15 cellular contexts compared by ENCODE assay signal in the genomic region with DNA sequence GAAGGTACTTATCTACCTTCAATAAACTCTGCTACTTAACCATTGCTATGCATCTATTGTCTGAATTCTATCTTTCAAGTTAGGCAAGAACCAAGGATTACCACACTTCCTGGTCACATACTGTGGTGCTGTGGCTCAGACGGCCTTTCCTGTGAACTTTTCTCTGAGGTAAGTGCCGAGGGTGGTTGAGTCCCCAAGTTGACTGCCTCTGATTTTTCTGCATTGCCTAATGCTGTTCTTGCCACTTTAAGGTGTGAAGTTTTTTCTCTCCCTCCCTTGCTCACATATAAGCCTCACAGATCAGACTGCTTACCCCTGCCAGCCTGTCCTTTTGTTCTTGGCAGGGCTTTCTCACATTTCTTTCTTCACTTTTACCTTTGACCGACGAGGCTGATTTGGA.
A peak's percentile ranks its signal among the peaks of the same experiment; 100 is the strongest.
DNase-seq lines count a peak whose midpoint lies in the region; ATAC-seq and TF ChIP-seq lines count a peak whose summit lies in the region.
"Had no signal": no experiment of that assay in that cellular context is flagged by ENCODE, and none has a peak within 500 bp of the region (broad histone marks: within the 10 kb centered on the region; RNA-seq: fewer than 3 reads in every experiment).

No MANE protein-coding gene starts in this region.

- H3K4me1 Mint-ChIP-seq in Caco-2 (ENCODE audit: low read depth, unreplicated experiment) (peaks cover 14% of the 10 kb centered on the region), endodermal cell (peaks cover 17% of the 10 kb centered on the region), progenitor cell of endocrine pancreas (ENCODE audit: low read depth) (peaks cover 9% of the 10 kb centered on the region)
- H3K4me1 Mint-ChIP-seq: CD14-positive monocyte had no signal

- no peaks in the 10 kb centered on the region for H3K36me3 Mint-ChIP-seq in Caco-2 (ENCODE audit: insufficient read depth, unreplicated experiment)
- no peaks in the 10 kb centered on the region for H3K36me3 Mint-ChIP-seq in endodermal cell (ENCODE audit: low read depth)
- no peaks in the 10 kb centered on the region for H3K36me3 Mint-ChIP-seq in progenitor cell of endocrine pancreas (ENCODE audit: insufficient read depth)
- H3K36me3 Mint-ChIP-seq: CD14-positive monocyte; CD8-positive, alpha-beta T cell had no signal

- H3K4me3 Mint-ChIP-seq in Caco-2 (ENCODE audit: unreplicated experiment) (peak overlapping the region; percentile 17), endodermal cell (no peak overlapping the region), progenitor cell of endocrine pancreas (ENCODE audit: low read depth) (no peak overlapping the region)
- H3K4me3 Mint-ChIP-seq: CD14-positive monocyte; CD8-positive, alpha-beta T cell had no signal

- WGBS in endodermal cell (ENCODE audit: insufficient coverage in 1 of 2, insufficient read length in 1 of 2), 2 experiments, result 51% methylated on average over 3 of the region's 4 CpGs; no CpG with 5 or more reads in 1 of the 2 experiments

- H3K4me3 ChIP-seq in Caco-2 (ENCODE audit: low read depth, low read length), result no peak overlapping the region
- no peak overlapping the region for H3K4me3 ChIP-seq in endodermal cell (ENCODE audit: low read length)
- H3K4me3 ChIP-seq: HAP-1 had no signal

- POLR2A ChIA-PET in Caco-2 (lab: Charles Lee), result no interaction called here

- H3K27ac ChIP-seq in endodermal cell (ENCODE audit: low read depth, low read length), result no peak overlapping the region
- H3K27ac ChIP-seq: HL-60 had no signal

- H3K27me3 Mint-ChIP-seq in Caco-2 (ENCODE audit: insufficient read depth, unreplicated experiment) (no peaks in the 10 kb centered on the region), endodermal cell (ENCODE audit: insufficient read depth) (no peaks in the 10 kb centered on the region), progenitor cell of endocrine pancreas (no peaks in the 10 kb centered on the region)

- H3K36me3 ChIP-seq in Caco-2 (ENCODE audit: control insufficient read depth, insufficient read depth, low read length), result no peaks in the 10 kb centered on the region
- H3K36me3 ChIP-seq in endodermal cell (ENCODE audit: control insufficient read depth, insufficient read depth, low read length), result no peaks in the 10 kb centered on the region
- H3K36me3 ChIP-seq: HAP-1 had no signal

- H3K27ac Mint-ChIP-seq in Caco-2 (ENCODE audit: unreplicated experiment) (peak overlapping the region; percentile 66), endodermal cell (peak overlapping the region; percentile 76), progenitor cell of endocrine pancreas (peak overlapping the region; percentile 14)
- H3K27ac Mint-ChIP-seq: CD14-positive monocyte; CD8-positive, alpha-beta T cell had no signal

- H3K9me3 Mint-ChIP-seq in Caco-2 (ENCODE audit: unreplicated experiment), result no peaks in the 10 kb centered on the region
- peaks cover 34% of the 10 kb centered on the region for H3K9me3 Mint-ChIP-seq in endodermal cell
- H3K9me3 Mint-ChIP-seq in progenitor cell of endocrine pancreas (ENCODE audit: low read depth), result peaks cover 16% of the 10 kb centered on the region
- H3K9me3 Mint-ChIP-seq: CD8-positive, alpha-beta T cell had no signal

- intact Hi-C loops in Caco-2 (cut with micrococcal nuclease; ENCODE audit: unreplicated experiment), result no loop called here

- no peak overlapping the region for H3K9ac ChIP-seq in endodermal cell (ENCODE audit: extremely low read depth, low read length, poor library complexity, severe bottlenecking)

- H3K4me1 ChIP-seq in Caco-2 (peaks cover 10% of the 10 kb centered on the region), endodermal cell (ENCODE audit: control insufficient read depth, insufficient read depth, low read length) (no peaks in the 10 kb centered on the region)
- H3K4me1 ChIP-seq: HAP-1 had no signal

- no peaks in the 10 kb centered on the region for H3K9me3 ChIP-seq in Caco-2
- no peaks in the 10 kb centered on the region for H3K9me3 ChIP-seq in endodermal cell (ENCODE audit: control insufficient read depth, low read length)
- H3K9me3 ChIP-seq: HAP-1 had no signal

- H3K27me3 ChIP-seq in Caco-2 (replicated peaks; ENCODE audit: control insufficient read depth, insufficient read depth, low read length) (no peaks in the 10 kb centered on the region), endodermal cell (ENCODE audit: control insufficient read depth, insufficient read depth, low read length, poor library complexity, severe bottlenecking) (no peaks in the 10 kb centered on the region)

- TF ChIP-seq CTCF in Caco-2 (IDR thresholded peaks at IDR 0.05; ENCODE audit: insufficient read depth in 1 of 2, low read depth in 1 of 2, low read length in 1 of 2, severe bottlenecking in 1 of 2, unreplicated experiment in 1 of 2) (no peak), endodermal cell (conservative IDR thresholded peaks at IDR 0.05) (no peak), progenitor cell of endocrine pancreas (IDR thresholded peaks at IDR 0.05; ENCODE audit: unreplicated experiment) (no peak)

- BruUV-seq in Caco-2 (replicated peaks; lab: Mats Ljungman, UMichigan), result no TSS peak

- no peak for ATAC-seq in HG03571 (IDR thresholded peaks at IDR 0.05; ENCODE audit: unreplicated experiment)
- ATAC-seq: CD8-positive, alpha-beta T cell had no signal

- CTCF ChIA-PET in Caco-2 (lab: Charles Lee), result no interaction called here

- DNase-seq in Caco-2 (peak; percentile 17 to 30), OCI-M1 (lab: John Stamatoyannopoulos, UW) (peak; percentile 8), endodermal cell (peak; percentile 61), progenitor cell of endocrine pancreas (ENCODE audit: low spot score, unreplicated experiment) (no peak), epidermal melanocyte (ENCODE audit: insufficient read length, low spot score) (no peak)
- no peak for DNase-seq in stimulated activated CD4-positive, alpha-beta T cell treated with anti-CD3 and anti-CD28 coated beads, Interleukin-12 subunit alpha, Interleukin-12 subunit beta, amount 100 ng/mL, for 4 hours
- DNase-seq: CD8-positive, alpha-beta T cell; COR-L47; DMS53; GF-D8; GOT3 had no signal

Comparison
In these comparisons a context has a peak if more than half of its experiments do, and no peak if none do; other contexts are left out.
1. DNase-seq: peak in Caco-2 (2 of 2), OCI-M1 (single experiment) and endodermal cell (single experiment); none in progenitor cell of endocrine pancreas (single experiment), stimulated activated CD4-positive, alpha-beta T cell treated with anti-CD3 and anti-CD28 coated beads, Interleukin-12 subunit alpha, Interleukin-12 subunit beta, amount 100 ng/mL, for 4 hours (single experiment) and epidermal melanocyte (single experiment).
2. H3K27ac Mint-ChIP-seq: peak in every context shown above with its lines; median percentile 76 in endodermal cell; 66 in Caco-2; 14 in progenitor cell of endocrine pancreas.